Comparison of ENCODE assay signal across 1 cellular context in the genomic region with DNA sequence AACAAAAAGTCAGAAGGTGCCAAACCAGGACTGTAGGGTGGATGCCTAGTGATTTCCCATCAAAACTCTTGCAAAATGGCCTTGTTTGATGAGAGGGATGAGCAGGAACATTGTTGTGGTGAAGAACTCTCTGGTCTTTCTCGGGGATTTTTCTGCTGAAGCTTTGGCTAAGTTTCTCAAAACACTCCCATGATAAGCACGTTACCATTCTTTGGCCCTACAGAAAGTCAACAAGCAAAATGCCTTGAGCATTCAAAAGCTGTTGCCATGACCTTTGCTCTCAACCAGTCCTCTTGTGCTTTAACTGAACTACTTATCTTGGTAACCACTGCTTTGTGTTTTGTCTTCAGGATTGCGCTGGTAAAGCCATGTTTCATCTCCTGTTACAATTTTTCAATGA.
TF ChIP-seq lines count a peak whose summit lies in the region.

No MANE protein-coding gene starts in this region.

TF ChIP-seq in IMR-90, 13 proteins besides CTCF, POLR2A, EP300 and RAD21:
- TF ChIP-seq CEBPB (IDR thresholded peaks at IDR 0.05; ENCODE audit: low read depth, low read length) (no peak), NFE2L2 (IDR thresholded peaks at IDR 0.05; ENCODE audit: low read depth, low read length) (no peak), MAZ (IDR thresholded peaks at IDR 0.05; ENCODE audit: borderline replicate concordance, low read depth, low read length) (no peak), MXI1 (IDR thresholded peaks at IDR 0.05; ENCODE audit: borderline replicate concordance, low read depth, low read length) (no peak), RCOR1 (IDR thresholded peaks at IDR 0.05; ENCODE audit: insufficient replicate concordance, low read length) (no peak), RFX5 (IDR thresholded peaks at IDR 0.05; ENCODE audit: low read depth, low read length) (no peak), BHLHE40 (IDR thresholded peaks at IDR 0.05; ENCODE audit: low read depth, low read length) (no peak), FOS (IDR thresholded peaks at IDR 0.05; ENCODE audit: low read depth, low read length) (no peak)
- TF ChIP-seq, protein P1, sequence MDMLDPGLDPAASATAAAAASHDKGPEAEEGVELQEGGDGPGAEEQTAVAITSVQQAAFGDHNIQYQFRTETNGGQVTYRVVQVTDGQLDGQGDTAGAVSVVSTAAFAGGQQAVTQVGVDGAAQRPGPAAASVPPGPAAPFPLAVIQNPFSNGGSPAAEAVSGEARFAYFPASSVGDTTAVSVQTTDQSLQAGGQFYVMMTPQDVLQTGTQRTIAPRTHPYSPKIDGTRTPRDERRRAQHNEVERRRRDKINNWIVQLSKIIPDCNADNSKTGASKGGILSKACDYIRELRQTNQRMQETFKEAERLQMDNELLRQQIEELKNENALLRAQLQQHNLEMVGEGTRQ (IDR thresholded peaks at IDR 0.05; ENCODE audit: low read depth, low read length): no peak
